In genomic region chr22:36331306-36331911, GRCh38 we compare ENCODE assay signal across 7 cellular contexts. TPM values are rescaled to one million over a fixed set of nuclear protein-coding genes. Genes with fewer than 3 reads are reported as not detected.
DNase-seq lines count a peak whose midpoint lies in the region; ATAC-seq and TF ChIP-seq lines count a peak whose summit lies in the region.

No MANE protein-coding gene starts in this region.

- H3K4me3 Mint-ChIP-seq in activated T-cell treated with anti-CD3 and anti-CD28 coated beads, Interleukin-2, amount 50 U/mL, for 4 hours = peak overlapping the region; percentile 77

- 0 out of 2 replicates have a peak, but pooled peaks cover 6% of the 10 kb centered on the region for H3K79me2 ChIP-seq in OCI-LY1 (ENCODE audit: insufficient read depth, low read length)

- H4K20me1 ChIP-seq in OCI-LY1 (ENCODE audit: insufficient read depth, low read length) = no peaks in the 10 kb centered on the region

- H3K9ac ChIP-seq in OCI-LY1 (ENCODE audit: low read length) = peak overlapping the region; percentile 93

- H3K27ac ChIP-seq in OCI-LY1 (ENCODE audit: low read depth, low read length, poor library complexity, severe bottlenecking) (peak overlapping the region; percentile 99), neutrophil (peak overlapping the region; percentile 95), thyroid gland (peak overlapping the region; percentile 98 to 99 (median 98))

- H3K4me1 Mint-ChIP-seq in activated T-cell treated with anti-CD3 and anti-CD28 coated beads, Interleukin-2, amount 50 U/mL, for 4 hours (ENCODE audit: low read depth) = peaks cover 95% of the 10 kb centered on the region

- H3K4me3 ChIP-seq in OCI-LY1 (ENCODE audit: low read depth, low read length, poor library complexity, severe bottlenecking) = peak overlapping the region; percentile 59
- H3K4me3 ChIP-seq in fibroblast of the aortic adventitia (ENCODE audit: low read depth, low read length) = no peak overlapping the region
- peak overlapping the region; percentile 52 to 55 for H3K4me3 ChIP-seq in neutrophil (ENCODE audit: low read depth in 1 of 2, low read length in 1 of 2)
- H3K4me3 ChIP-seq in thyroid gland (replicated peaks in 1 of 3) = no peak overlapping the region

- no peak overlapping the region for H2AFZ ChIP-seq in OCI-LY1 (ENCODE audit: low read length)

- intact Hi-C loops in thyroid gland (cut with DNase I) = no loop called here

- H3K9me3 ChIP-seq in OCI-LY1 (ENCODE audit: low read length) = no peaks in the 10 kb centered on the region
- H3K9me3 ChIP-seq in neutrophil = no peaks in the 10 kb centered on the region
- no peaks in the 10 kb centered on the region for H3K9me3 ChIP-seq in thyroid gland

- H3K4me1 ChIP-seq in OCI-LY1 (ENCODE audit: insufficient read depth, low read length, severe bottlenecking) (peaks cover 87% of the 10 kb centered on the region), neutrophil (ENCODE audit: control insufficient read depth in 1 of 2, insufficient read depth in 1 of 2, low read depth in 1 of 2, low read length in 1 of 2) (peaks cover 88 to 93% of the 10 kb centered on the region in 2 experiments), thyroid gland (peaks cover 93 to 100% of the 10 kb centered on the region in 2 donors)

- peaks cover 80% of the 10 kb centered on the region for H3K36me3 ChIP-seq in OCI-LY1 (ENCODE audit: insufficient read depth, low read length)
- H3K36me3 ChIP-seq in neutrophil = peaks cover 94% of the 10 kb centered on the region
- H3K36me3 ChIP-seq in thyroid gland = peaks cover 3 to 16% of the 10 kb centered on the region in 2 donors

- peak overlapping the region; percentile 75 for H3K4me2 ChIP-seq in OCI-LY1 (ENCODE audit: low read length)

- 38 to 50% methylated on average over 4 to 11 of the region's 11 CpGs for WGBS in thyroid gland, 2 donors

- H3K27me3 Mint-ChIP-seq in activated T-cell treated with anti-CD3 and anti-CD28 coated beads, Interleukin-2, amount 50 U/mL, for 4 hours (ENCODE audit: low read depth) = no peaks in the 10 kb centered on the region

- peak in 1 of 2 donors; percentile 26 for TF ChIP-seq POLR2A in thyroid gland (IDR thresholded peaks at IDR 0.05)

- no peaks in the 10 kb centered on the region for H3K9me3 Mint-ChIP-seq in activated T-cell treated with anti-CD3 and anti-CD28 coated beads, Interleukin-2, amount 50 U/mL, for 4 hours

- H3K27me3 ChIP-seq in OCI-LY1 (ENCODE audit: insufficient read depth, low read length) = no peaks in the 10 kb centered on the region
- H3K27me3 ChIP-seq in neutrophil = no peaks in the 10 kb centered on the region
- no peaks in the 10 kb centered on the region for H3K27me3 ChIP-seq in thyroid gland

- DNase-seq in activated T-cell treated with anti-CD3 and anti-CD28 coated beads, Interleukin-2, amount 50 U/mL, for 4 hours = peak; percentile 72
- DNase-seq in fibroblast of the aortic adventitia (ENCODE audit: low read depth) (peak; percentile 78), thyroid gland (peak; percentile 52 to 59)

- peaks cover 7% of the 10 kb centered on the region; the same call in 1 of the 2 replicates for H3F3A ChIP-seq in OCI-LY1 (ENCODE audit: insufficient read depth, low read length)

- peaks cover 73% of the 10 kb centered on the region for H3K36me3 Mint-ChIP-seq in activated T-cell treated with anti-CD3 and anti-CD28 coated beads, Interleukin-2, amount 50 U/mL, for 4 hours (ENCODE audit: insufficient read depth)

- TF ChIP-seq CTCF in OCI-LY1 (IDR thresholded peaks at IDR 0.05; ENCODE audit: low read length) (no peak), fibroblast of the aortic adventitia (IDR thresholded peaks at IDR 0.05; ENCODE audit: insufficient read depth, low read length) (no peak), neutrophil (IDR thresholded peaks at IDR 0.05) (peak; percentile 15), thyroid gland (IDR thresholded peaks at IDR 0.05) (no peak)

- H3K9me2 ChIP-seq in OCI-LY1 (ENCODE audit: low read depth, low read length) = no peaks in the 10 kb centered on the region

- ATAC-seq in GM18511 (IDR thresholded peaks at IDR 0.05; ENCODE audit: unreplicated experiment) = peak; percentile 60
- ATAC-seq in HG03064 (IDR thresholded peaks at IDR 0.05; ENCODE audit: low read depth, unreplicated experiment) = peak; percentile 45
- ATAC-seq in activated T-cell treated with anti-CD3 and anti-CD28 coated beads, Interleukin-2, amount 50 U/mL, for 4 hours = peak; percentile 45 to 58

RNA-seq across cellular contexts. Expression of gene MYH9, which starts 56.4 kb away (rescaled TPM):
- 100 to 1,000 TPM; 673 to 753 (median 716) TPM for total RNA-seq in activated T-cell treated with anti-CD3 and anti-CD28 coated beads, Interleukin-2, amount 50 U/mL, for 4 hours
- total RNA-seq in fibroblast of the aortic adventitia (ENCODE audit: low replicate concordance) (339 and 386 TPM in 2 replicates), thyroid gland (100 to 1,000 TPM; 228 to 375 (median 275) TPM)

Comparison
In these comparisons a context has a peak if more than half of its experiments do, and no peak if none do; other contexts are left out.
1. H3K4me3 ChIP-seq: peak in OCI-LY1 (single experiment) and neutrophil (2 of 2); none in fibroblast of the aortic adventitia (single experiment) and thyroid gland (0 of 3).
2. Peak in every context shown above with its lines, with median percentiles within 50 percentile points of each other: ATAC-seq, H3K27ac ChIP-seq and DNase-seq.